In the genomic region with DNA sequence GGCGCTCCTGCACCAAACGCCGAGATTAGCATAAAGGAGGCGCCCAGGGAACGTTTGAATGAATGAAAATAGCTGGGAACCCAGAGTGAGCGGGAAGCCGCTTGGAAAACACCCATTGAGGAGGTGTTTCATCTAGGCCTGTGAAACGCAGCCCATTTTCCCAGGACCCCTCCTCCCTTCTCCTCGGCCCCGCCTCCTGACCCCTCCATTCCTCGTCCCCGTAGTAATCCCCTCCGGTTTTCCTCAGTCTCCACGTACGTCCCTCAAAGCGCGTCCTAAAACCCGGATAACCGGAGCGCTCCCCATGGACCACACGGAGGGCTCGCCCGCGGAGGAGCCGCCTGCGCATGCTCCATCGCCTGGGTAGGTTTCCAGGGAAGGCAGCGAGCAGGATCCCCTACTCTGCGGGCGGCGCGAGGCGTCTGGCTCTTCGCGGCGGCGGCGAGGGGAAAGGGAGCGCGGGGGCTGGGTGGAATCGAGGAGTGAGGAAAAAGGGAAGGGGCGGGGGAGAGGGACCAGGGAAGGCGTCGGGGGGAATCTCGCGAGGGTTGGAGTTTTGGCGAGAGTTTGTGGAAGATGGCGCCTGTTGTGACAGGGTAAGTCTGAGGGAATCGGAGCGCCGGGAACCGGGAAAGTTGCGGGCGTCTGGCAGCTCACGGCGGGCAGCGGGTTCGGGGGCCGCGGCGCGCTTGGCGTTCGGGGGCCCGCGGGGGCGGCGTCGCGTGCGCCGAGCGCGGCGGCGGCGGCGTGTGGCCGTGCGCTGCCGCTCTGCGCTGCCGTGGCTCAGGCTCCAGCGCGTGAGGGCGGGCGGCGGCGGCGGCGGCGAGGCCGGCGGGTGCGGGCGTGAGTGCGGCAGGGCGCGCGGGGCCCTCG, we compare ENCODE assay signal across 1 cellular context.
A peak's percentile ranks its signal among the peaks of the same experiment; 100 is the strongest.
TF ChIP-seq lines count a peak whose summit lies in the region.

A gene (plus strand): TSS at position 562 of the 873 bp plus-strand sequence. CDS start 15 bp downstream, at position 577.

TF ChIP-seq in HepG2, 621 proteins besides CTCF, POLR2A, EP300 and RAD21 (continued from another document and continues in another):
- TF ChIP-seq, protein P1, sequence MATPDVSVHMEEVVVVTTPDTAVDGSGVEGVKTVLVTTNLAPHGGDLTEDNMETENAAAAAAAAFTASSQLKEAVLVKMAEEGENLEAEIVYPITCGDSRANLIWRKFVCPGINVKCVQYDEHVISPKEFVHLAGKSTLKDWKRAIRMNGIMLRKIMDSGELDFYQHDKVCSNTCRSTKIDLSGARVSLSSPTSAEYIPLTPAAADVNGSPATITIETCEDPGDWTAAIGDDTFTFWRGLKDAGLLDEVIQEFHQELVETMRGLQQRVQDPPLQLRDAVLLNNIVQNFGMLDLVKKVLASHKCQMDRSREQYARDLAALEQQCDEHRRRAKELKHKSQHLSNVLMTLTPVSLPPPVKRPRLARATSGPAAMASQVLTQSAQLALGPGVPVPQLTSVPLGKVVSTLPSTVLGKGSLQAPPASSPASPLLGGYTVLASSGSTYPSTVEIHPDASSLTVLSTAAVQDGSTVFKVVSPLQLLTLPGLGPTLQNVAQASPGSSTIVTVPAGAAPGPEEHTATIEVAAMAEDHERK (CRISPR knock-in tag; IDR thresholded peaks at IDR 0.05; ENCODE audit: low read depth), result 0 out of 2 replicates have a peak, but pooled peaks have one; percentile 25
- TF ChIP-seq SRY (CRISPR knock-in tag; IDR thresholded peaks at IDR 0.05), result no peak; the same call in 1 of the 2 replicates
- no peak for TF ChIP-seq ZFP1 (CRISPR knock-in tag; IDR thresholded peaks at IDR 0.05)
- TF ChIP-seq, protein P2, sequence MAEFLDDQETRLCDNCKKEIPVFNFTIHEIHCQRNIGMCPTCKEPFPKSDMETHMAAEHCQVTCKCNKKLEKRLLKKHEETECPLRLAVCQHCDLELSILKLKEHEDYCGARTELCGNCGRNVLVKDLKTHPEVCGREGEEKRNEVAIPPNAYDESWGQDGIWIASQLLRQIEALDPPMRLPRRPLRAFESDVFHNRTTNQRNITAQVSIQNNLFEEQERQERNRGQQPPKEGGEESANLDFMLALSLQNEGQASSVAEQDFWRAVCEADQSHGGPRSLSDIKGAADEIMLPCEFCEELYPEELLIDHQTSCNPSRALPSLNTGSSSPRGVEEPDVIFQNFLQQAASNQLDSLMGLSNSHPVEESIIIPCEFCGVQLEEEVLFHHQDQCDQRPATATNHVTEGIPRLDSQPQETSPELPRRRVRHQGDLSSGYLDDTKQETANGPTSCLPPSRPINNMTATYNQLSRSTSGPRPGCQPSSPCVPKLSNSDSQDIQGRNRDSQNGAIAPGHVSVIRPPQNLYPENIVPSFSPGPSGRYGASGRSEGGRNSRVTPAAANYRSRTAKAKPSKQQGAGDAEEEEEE (CRISPR knock-in tag; IDR thresholded peaks at IDR 0.05; ENCODE audit: borderline replicate concordance), result no peak
- TF ChIP-seq, protein P3, sequence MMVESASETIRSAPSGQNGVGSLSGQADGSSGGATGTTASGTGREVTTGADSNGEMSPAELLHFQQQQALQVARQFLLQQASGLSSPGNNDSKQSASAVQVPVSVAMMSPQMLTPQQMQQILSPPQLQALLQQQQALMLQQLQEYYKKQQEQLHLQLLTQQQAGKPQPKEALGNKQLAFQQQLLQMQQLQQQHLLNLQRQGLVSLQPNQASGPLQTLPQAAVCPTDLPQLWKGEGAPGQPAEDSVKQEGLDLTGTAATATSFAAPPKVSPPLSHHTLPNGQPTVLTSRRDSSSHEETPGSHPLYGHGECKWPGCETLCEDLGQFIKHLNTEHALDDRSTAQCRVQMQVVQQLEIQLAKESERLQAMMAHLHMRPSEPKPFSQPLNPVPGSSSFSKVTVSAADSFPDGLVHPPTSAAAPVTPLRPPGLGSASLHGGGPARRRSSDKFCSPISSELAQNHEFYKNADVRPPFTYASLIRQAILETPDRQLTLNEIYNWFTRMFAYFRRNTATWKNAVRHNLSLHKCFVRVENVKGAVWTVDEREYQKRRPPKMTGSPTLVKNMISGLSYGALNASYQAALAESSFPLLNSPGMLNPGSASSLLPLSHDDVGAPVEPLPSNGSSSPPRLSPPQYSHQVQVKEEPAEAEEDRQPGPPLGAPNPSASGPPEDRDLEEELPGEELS (CRISPR knock-in tag; IDR thresholded peaks at IDR 0.05), result peak; percentile 18; the same call in 1 of the 2 replicates
- no peak for TF ChIP-seq SNAI1 (CRISPR knock-in tag; IDR thresholded peaks at IDR 0.05; ENCODE audit: borderline replicate concordance)
- TF ChIP-seq ARNT (IDR thresholded peaks at IDR 0.05), result no peak
- no peak for TF ChIP-seq RELA (CRISPR knock-in tag; IDR thresholded peaks at IDR 0.05)
- TF ChIP-seq, protein P4, sequence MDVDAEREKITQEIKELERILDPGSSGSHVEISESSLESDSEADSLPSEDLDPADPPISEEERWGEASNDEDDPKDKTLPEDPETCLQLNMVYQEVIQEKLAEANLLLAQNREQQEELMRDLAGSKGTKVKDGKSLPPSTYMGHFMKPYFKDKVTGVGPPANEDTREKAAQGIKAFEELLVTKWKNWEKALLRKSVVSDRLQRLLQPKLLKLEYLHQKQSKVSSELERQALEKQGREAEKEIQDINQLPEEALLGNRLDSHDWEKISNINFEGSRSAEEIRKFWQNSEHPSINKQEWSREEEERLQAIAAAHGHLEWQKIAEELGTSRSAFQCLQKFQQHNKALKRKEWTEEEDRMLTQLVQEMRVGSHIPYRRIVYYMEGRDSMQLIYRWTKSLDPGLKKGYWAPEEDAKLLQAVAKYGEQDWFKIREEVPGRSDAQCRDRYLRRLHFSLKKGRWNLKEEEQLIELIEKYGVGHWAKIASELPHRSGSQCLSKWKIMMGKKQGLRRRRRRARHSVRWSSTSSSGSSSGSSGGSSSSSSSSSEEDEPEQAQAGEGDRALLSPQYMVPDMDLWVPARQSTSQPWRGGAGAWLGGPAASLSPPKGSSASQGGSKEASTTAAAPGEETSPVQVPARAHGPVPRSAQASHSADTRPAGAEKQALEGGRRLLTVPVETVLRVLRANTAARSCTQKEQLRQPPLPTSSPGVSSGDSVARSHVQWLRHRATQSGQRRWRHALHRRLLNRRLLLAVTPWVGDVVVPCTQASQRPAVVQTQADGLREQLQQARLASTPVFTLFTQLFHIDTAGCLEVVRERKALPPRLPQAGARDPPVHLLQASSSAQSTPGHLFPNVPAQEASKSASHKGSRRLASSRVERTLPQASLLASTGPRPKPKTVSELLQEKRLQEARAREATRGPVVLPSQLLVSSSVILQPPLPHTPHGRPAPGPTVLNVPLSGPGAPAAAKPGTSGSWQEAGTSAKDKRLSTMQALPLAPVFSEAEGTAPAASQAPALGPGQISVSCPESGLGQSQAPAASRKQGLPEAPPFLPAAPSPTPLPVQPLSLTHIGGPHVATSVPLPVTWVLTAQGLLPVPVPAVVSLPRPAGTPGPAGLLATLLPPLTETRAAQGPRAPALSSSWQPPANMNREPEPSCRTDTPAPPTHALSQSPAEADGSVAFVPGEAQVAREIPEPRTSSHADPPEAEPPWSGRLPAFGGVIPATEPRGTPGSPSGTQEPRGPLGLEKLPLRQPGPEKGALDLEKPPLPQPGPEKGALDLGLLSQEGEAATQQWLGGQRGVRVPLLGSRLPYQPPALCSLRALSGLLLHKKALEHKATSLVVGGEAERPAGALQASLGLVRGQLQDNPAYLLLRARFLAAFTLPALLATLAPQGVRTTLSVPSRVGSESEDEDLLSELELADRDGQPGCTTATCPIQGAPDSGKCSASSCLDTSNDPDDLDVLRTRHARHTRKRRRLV (CRISPR knock-in tag; IDR thresholded peaks at IDR 0.05), result no peak
- TF ChIP-seq ZSCAN12 (CRISPR knock-in tag; IDR thresholded peaks at IDR 0.05), result no peak
- no peak for TF ChIP-seq HES4 (CRISPR knock-in tag; IDR thresholded peaks at IDR 0.05; ENCODE audit: borderline replicate concordance)
- TF ChIP-seq, protein P5, sequence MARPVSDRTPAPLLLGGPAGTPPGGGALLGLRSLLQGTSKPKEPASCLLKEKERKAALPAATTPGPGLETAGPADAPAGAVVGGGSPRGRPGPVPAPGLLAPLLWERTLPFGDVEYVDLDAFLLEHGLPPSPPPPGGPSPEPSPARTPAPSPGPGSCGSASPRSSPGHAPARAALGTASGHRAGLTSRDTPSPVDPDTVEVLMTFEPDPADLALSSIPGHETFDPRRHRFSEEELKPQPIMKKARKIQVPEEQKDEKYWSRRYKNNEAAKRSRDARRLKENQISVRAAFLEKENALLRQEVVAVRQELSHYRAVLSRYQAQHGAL (CRISPR knock-in tag; IDR thresholded peaks at IDR 0.05; ENCODE audit: not compliant biosample characterization), result peak; percentile 42
- TF ChIP-seq WIZ (CRISPR knock-in tag; IDR thresholded peaks at IDR 0.05), result no peak
- TF ChIP-seq JUND (CRISPR knock-in tag; IDR thresholded peaks at IDR 0.05), result no peak
- TF ChIP-seq SYNCRIP (IDR thresholded peaks at IDR 0.05; ENCODE audit: insufficient read depth, low read depth, low read length), result no peak
- TF ChIP-seq CBFB (CRISPR knock-in tag; IDR thresholded peaks at IDR 0.05), result 0 out of 2 replicates have a peak, but pooled peaks have one; percentile 57
- TF ChIP-seq ZNF746 (CRISPR knock-in tag; IDR thresholded peaks at IDR 0.05), result peak; percentile 83; the same call in 1 of the 2 replicates
- no peak for TF ChIP-seq MED8 (CRISPR knock-in tag; IDR thresholded peaks at IDR 0.05; ENCODE audit: insufficient replicate concordance)
- no peak for TF ChIP-seq ZFAT (CRISPR knock-in tag; conservative IDR thresholded peaks at IDR 0.05)
- peak; percentile 93 for TF ChIP-seq PITX1 (CRISPR knock-in tag; IDR thresholded peaks at IDR 0.05)
- no peak for TF ChIP-seq ZFP37 (CRISPR knock-in tag; IDR thresholded peaks at IDR 0.05; ENCODE audit: borderline replicate concordance)
- no peak for TF ChIP-seq SSRP1 (CRISPR knock-in tag; IDR thresholded peaks at IDR 0.05)
- TF ChIP-seq, protein P6, sequence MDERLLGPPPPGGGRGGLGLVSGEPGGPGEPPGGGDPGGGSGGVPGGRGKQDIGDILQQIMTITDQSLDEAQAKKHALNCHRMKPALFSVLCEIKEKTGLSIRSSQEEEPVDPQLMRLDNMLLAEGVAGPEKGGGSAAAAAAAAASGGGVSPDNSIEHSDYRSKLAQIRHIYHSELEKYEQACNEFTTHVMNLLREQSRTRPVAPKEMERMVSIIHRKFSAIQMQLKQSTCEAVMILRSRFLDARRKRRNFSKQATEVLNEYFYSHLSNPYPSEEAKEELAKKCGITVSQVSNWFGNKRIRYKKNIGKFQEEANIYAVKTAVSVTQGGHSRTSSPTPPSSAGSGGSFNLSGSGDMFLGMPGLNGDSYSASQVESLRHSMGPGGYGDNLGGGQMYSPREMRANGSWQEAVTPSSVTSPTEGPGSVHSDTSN (CRISPR knock-in tag; IDR thresholded peaks at IDR 0.05), result no peak
- no peak for TF ChIP-seq ZNF496 (CRISPR knock-in tag; IDR thresholded peaks at IDR 0.05; ENCODE audit: insufficient replicate concordance)
- 0 out of 2 replicates have a peak, but pooled peaks have one; percentile 59 for TF ChIP-seq ZNF44 (CRISPR knock-in tag; IDR thresholded peaks at IDR 0.05)
- no peak for TF ChIP-seq GTF3A (CRISPR knock-in tag; conservative IDR thresholded peaks at IDR 0.05)
- 0 out of 2 replicates have a peak, but pooled peaks have one; percentile 54 for TF ChIP-seq FIP1L1 (IDR thresholded peaks at IDR 0.05; ENCODE audit: borderline replicate concordance, insufficient read depth, low read depth, low read length)
- peak; percentile 98 for TF ChIP-seq SPEN (CRISPR knock-in tag; IDR thresholded peaks at IDR 0.05; ENCODE audit: low read depth)
- TF ChIP-seq ZNF431 (CRISPR knock-in tag; IDR thresholded peaks at IDR 0.05; ENCODE audit: borderline replicate concordance, low read depth), result no peak; the same call in 1 of the 2 replicates
- TF ChIP-seq JUN (CRISPR knock-in tag; IDR thresholded peaks at IDR 0.05), result no peak
- peak; percentile 81; the same call in 1 of the 2 replicates for TF ChIP-seq KDM2A (CRISPR knock-in tag; IDR thresholded peaks at IDR 0.05; ENCODE audit: borderline replicate concordance, low read depth)
- TF ChIP-seq ZMYM2 (CRISPR knock-in tag; IDR thresholded peaks at IDR 0.05), result no peak
- TF ChIP-seq, protein P7, sequence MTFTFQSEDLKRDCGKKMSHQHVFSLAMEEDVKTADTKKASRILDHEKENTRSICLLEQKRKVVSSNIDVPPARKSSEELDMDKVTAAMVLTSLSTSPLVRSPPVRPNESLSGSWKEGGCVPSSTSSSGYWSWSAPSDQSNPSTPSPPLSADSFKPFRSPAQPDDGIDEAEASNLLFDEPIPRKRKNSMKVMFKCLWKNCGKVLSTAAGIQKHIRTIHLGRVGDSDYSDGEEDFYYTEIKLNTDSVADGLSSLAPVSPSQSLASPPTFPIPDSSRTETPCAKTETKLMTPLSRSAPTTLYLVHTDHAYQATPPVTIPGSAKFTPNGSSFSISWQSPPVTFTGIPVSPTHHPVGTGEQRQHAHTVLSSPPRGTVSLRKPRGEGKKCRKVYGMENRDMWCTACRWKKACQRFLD (CRISPR knock-in tag; IDR thresholded peaks at IDR 0.05; ENCODE audit: borderline replicate concordance), result no peak
- TF ChIP-seq, protein P8, sequence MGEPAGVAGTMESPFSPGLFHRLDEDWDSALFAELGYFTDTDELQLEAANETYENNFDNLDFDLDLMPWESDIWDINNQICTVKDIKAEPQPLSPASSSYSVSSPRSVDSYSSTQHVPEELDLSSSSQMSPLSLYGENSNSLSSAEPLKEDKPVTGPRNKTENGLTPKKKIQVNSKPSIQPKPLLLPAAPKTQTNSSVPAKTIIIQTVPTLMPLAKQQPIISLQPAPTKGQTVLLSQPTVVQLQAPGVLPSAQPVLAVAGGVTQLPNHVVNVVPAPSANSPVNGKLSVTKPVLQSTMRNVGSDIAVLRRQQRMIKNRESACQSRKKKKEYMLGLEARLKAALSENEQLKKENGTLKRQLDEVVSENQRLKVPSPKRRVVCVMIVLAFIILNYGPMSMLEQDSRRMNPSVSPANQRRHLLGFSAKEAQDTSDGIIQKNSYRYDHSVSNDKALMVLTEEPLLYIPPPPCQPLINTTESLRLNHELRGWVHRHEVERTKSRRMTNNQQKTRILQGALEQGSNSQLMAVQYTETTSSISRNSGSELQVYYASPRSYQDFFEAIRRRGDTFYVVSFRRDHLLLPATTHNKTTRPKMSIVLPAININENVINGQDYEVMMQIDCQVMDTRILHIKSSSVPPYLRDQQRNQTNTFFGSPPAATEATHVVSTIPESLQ (CRISPR knock-in tag; conservative IDR thresholded peaks at IDR 0.05), result no peak
- TF ChIP-seq, protein P9, sequence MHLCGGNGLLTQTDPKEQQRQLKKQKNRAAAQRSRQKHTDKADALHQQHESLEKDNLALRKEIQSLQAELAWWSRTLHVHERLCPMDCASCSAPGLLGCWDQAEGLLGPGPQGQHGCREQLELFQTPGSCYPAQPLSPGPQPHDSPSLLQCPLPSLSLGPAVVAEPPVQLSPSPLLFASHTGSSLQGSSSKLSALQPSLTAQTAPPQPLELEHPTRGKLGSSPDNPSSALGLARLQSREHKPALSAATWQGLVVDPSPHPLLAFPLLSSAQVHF (CRISPR knock-in tag; IDR thresholded peaks at IDR 0.05), result no peak
- peak; percentile 84 for TF ChIP-seq ZNF274 (CRISPR knock-in tag; IDR thresholded peaks at IDR 0.05)
- peak; percentile 44; the same call in 1 of the 2 replicates for TF ChIP-seq ARNT2 (CRISPR knock-in tag; IDR thresholded peaks at IDR 0.05; ENCODE audit: low read depth)
- peak; percentile 82 for TF ChIP-seq ZMYM3 (CRISPR knock-in tag; IDR thresholded peaks at IDR 0.05)
- TF ChIP-seq ZSCAN9 (CRISPR knock-in tag; IDR thresholded peaks at IDR 0.05; ENCODE audit: borderline replicate concordance), result peak; percentile 71; the same call in 1 of the 2 replicates
- no peak for TF ChIP-seq ATF1 (CRISPR knock-in tag; IDR thresholded peaks at IDR 0.05)
- TF ChIP-seq GZF1 (CRISPR knock-in tag; IDR thresholded peaks at IDR 0.05), result no peak
- TF ChIP-seq ZNF331 (CRISPR knock-in tag; IDR thresholded peaks at IDR 0.05), result no peak; the same call in 1 of the 2 replicates
